8 cellular contexts compared by ENCODE assay signal in the genomic region with DNA sequence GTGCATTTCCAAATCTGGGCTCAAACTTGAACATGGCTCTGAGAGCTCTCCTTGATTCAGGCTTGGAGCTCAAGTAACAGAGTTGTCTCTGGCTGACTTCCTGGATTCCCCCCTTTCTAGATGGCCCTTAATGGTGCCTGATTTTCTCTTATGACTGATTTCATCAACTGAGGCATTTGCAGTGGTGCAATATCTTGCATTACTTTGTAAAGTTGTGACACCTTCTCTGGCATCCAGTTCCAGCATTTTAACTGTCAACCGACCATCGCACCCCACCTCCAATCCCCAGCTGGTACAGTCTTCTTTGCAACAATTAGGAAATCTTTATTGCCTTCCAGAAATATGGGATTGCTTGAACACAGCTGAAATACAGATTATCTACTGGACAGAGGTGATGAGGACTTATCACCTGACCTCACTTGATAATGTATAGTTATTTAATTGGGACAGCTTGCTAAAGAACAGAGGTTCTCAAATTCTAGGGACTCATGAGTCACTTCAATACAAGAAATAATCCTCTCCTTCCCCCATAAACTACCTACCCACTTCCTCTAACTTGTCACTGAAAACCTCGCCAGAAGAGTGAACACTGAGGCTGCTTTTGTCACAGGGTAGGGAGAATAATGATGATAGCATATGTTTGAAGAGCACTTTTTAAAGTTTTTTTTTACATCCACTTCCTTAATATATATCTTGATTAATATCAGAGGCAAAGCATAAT. TPM values are rescaled to one million over a fixed set of nuclear protein-coding genes. Genes with fewer than 3 reads are reported as not detected.
DNase-seq lines count a peak whose midpoint lies in the region; ATAC-seq, FAIRE-seq and TF ChIP-seq lines count a peak whose summit lies in the region.

No MANE protein-coding gene starts in this region.

- no peaks in the 10 kb centered on the region for H3K27me3 ChIP-seq in CD4-positive, CD25-positive, alpha-beta regulatory T cell (ENCODE audit: control insufficient read depth, insufficient read depth, low read length)
- H3K27me3 ChIP-seq in GM23248 (replicated peaks; ENCODE audit: insufficient read depth): no peaks in the 10 kb centered on the region

- H3K79me2 ChIP-seq in GM23248 (ENCODE audit: insufficient read depth): no peaks in the 10 kb centered on the region

- in situ Hi-C loops in GM23248 (cut with MboI): no loop called here

- H3K36me3 ChIP-seq in CD4-positive, CD25-positive, alpha-beta regulatory T cell (ENCODE audit: control insufficient read depth, insufficient read depth, low read length): no peaks in the 10 kb centered on the region
- no peaks in the 10 kb centered on the region for H3K36me3 ChIP-seq in GM23248 (ENCODE audit: low read depth)

- H3K4me1 Mint-ChIP-seq in CD4-positive, CD25-positive, alpha-beta regulatory T cell: peaks cover 37 to 49% (median 44%) of the 10 kb centered on the region in 4 donors

- FAIRE-seq in RCC 7860 (lab: Jason Lieb, UNC): no peak

- 90 to 95% methylated on average over 3 of the region's 3 CpGs for WGBS in GM23248 (ENCODE audit: low coverage in 1 of 2, low lambda C conversion rate in 2 of 2, missing lambda C conversion rate in 2 of 2), 2 experiments

- H4K20me1 ChIP-seq in GM23248 (ENCODE audit: insufficient read depth): no peaks in the 10 kb centered on the region

- H3K27ac Mint-ChIP-seq in CD4-positive, CD25-positive, alpha-beta regulatory T cell: peak overlapping the region in 1 of 3 donors; percentile 35

- H3K4me3 Mint-ChIP-seq in CD4-positive, CD25-positive, alpha-beta regulatory T cell: peak overlapping the region in 3 of 4 donors; percentile 2 to 29 (median 4)

- no peak overlapping the region for H3K27ac ChIP-seq in CD4-positive, CD25-positive, alpha-beta regulatory T cell (ENCODE audit: insufficient read depth, low read length, poor library complexity, severe bottlenecking)
- H3K27ac ChIP-seq in GM23248: no peak overlapping the region

- H3K36me3 Mint-ChIP-seq in CD4-positive, CD25-positive, alpha-beta regulatory T cell: no peaks in the 10 kb centered on the region

- H3K27me3 Mint-ChIP-seq in CD4-positive, CD25-positive, alpha-beta regulatory T cell: peaks cover 4% of the 10 kb centered on the region

- H3K9me3 Mint-ChIP-seq in CD4-positive, CD25-positive, alpha-beta regulatory T cell: peaks cover 0 to 2% (median 0%) of the 10 kb centered on the region in 7 donors

- no peaks in the 10 kb centered on the region for H3K9me3 ChIP-seq in CD4-positive, CD25-positive, alpha-beta regulatory T cell (ENCODE audit: control insufficient read depth in 2 of 2, low read length in 2 of 2)
- no peaks in the 10 kb centered on the region for H3K9me3 ChIP-seq in GM23248 (ENCODE audit: low read depth)

- TF ChIP-seq CTCF in fibroblast of villous mesenchyme (IDR thresholded peaks at IDR 0.05; ENCODE audit: insufficient read depth, low read depth, low read length): no peak

- no peak overlapping the region for H3K9ac ChIP-seq in GM23248

- H3K4me3 ChIP-seq in CD4-positive, CD25-positive, alpha-beta regulatory T cell (ENCODE audit: low read depth, low read length): no peak overlapping the region
- H3K4me3 ChIP-seq in fibroblast of villous mesenchyme (ENCODE audit: low read depth, low read length): peak overlapping the region; percentile 45
- no peak overlapping the region for H3K4me3 ChIP-seq in GM23248

- no peaks in the 10 kb centered on the region for H3K9me2 ChIP-seq in GM23248 (ENCODE audit: insufficient read depth)

- peak; percentile 73 to 77 for ATAC-seq in CD4-positive, CD25-positive, alpha-beta regulatory T cell (ENCODE audit: low read depth in 2 of 2)
- ATAC-seq in GM19455 (IDR thresholded peaks at IDR 0.05; ENCODE audit: unreplicated experiment) (peak; percentile 45), GM19023 (IDR thresholded peaks at IDR 0.05; ENCODE audit: unreplicated experiment) (no peak), HG03571 (IDR thresholded peaks at IDR 0.05; ENCODE audit: unreplicated experiment) (no peak)

- no peaks in the 10 kb centered on the region for H3F3A ChIP-seq in GM23248 (ENCODE audit: insufficient read depth)

- DNase-seq in CD4-positive, CD25-positive, alpha-beta regulatory T cell: peak in 2 of 3 donors; percentile 10 to 85
- peak; percentile 87 to 96 for DNase-seq in NOMO-1 (lab: John Stamatoyannopoulos, UW; ENCODE audit: unreplicated experiment in 2 of 2)
- peak; percentile 85 for DNase-seq in fibroblast of villous mesenchyme (ENCODE audit: low read depth)
- no peak for DNase-seq in GM23248
- DNase-seq in RCC 7860 (ENCODE audit: low spot score): no peak

- H3K4me1 ChIP-seq in CD4-positive, CD25-positive, alpha-beta regulatory T cell (ENCODE audit: control insufficient read depth, insufficient read depth, low read length, poor library complexity, severe bottlenecking): peaks cover 24% of the 10 kb centered on the region
- 0 out of 2 replicates have a peak, but pooled peaks cover 11% of the 10 kb centered on the region for H3K4me1 ChIP-seq in GM23248 (ENCODE audit: insufficient read depth)

- no peak overlapping the region for H3K4me2 ChIP-seq in GM23248 (ENCODE audit: unreplicated experiment)

- H2AFZ ChIP-seq in GM23248: no peak overlapping the region

RNA-seq across cellular contexts. Expression of gene FILIP1L, which starts 41.8 kb away (rescaled TPM):
- total RNA-seq in CD4-positive, CD25-positive, alpha-beta regulatory T cell: 0.37 TPM
- polyA plus RNA-seq in CD4-positive, CD25-positive, alpha-beta regulatory T cell: 1 to 10 TPM in 1 of 4 donors, under 1 TPM in 1, not detected in 2; 0.65 to 1.0 TPM
- total RNA-seq in fibroblast of villous mesenchyme: 146 and 213 TPM in 2 replicates
- 45.0 and 48.2 TPM in 2 replicates for total RNA-seq in GM23248 (2014; rRNA removed; shearing (Covaris generic))
- polyA plus RNA-seq in GM23248 (2016; fragmentation: Nextera tagmentation; extraction: Ambion mirVana): 60.9 and 66.3 TPM in 2 replicates

Comparison
In these comparisons a context has a peak if more than half of its experiments do, and no peak if none do; other contexts are left out.
1. ATAC-seq: peak in CD4-positive, CD25-positive, alpha-beta regulatory T cell (2 of 2) and GM19455 (single experiment); none in GM19023 (single experiment) and HG03571 (single experiment).
2. DNase-seq: peak in CD4-positive, CD25-positive, alpha-beta regulatory T cell (2 of 3), NOMO-1 (2 of 2) and fibroblast of villous mesenchyme (single experiment); none in GM23248 (single experiment) and RCC 7860 (single experiment).
3. RNA of gene FILIP1L, which starts 41.8 kb away (total RNA-seq): 146 to 213 TPM in fibroblast of villous mesenchyme and 45.0 to 48.2 TPM in GM23248; 0.37 TPM in CD4-positive, CD25-positive, alpha-beta regulatory T cell (single experiment); every median in the first group is over 10 times any median in the second.